ENCODE assay signal across 1 cellular context in the genomic region with DNA sequence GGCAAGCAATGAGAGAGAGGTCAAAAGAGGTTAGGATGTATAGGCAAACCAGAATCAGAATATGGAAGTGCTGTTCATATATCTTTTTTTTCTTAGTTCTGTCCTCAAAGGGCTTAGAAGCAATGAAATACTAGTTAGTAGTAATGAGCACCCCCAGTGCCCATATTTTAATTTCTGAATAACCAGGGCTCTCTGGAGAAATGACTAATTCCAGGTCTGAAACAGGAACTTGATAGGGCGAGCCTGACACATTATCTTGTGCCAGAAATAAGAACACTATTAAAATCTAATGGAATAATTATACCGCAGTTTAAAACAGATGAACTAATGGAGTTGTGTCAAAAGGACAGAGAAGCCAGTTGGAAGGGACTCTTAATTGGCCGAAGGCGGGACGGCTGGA.
TF ChIP-seq lines count a peak whose summit lies in the region.

No MANE protein-coding gene starts in this region.

TF ChIP-seq in HepG2, 621 proteins besides CTCF, POLR2A, EP300 and RAD21:
- TF ChIP-seq SETDB1 (CRISPR knock-in tag; IDR thresholded peaks at IDR 0.05; ENCODE audit: borderline replicate concordance) = no peak
- no peak for TF ChIP-seq ZNF230 (CRISPR knock-in tag; IDR thresholded peaks at IDR 0.05)
- TF ChIP-seq ZNF549 (CRISPR knock-in tag; IDR thresholded peaks at IDR 0.05) = no peak
- TF ChIP-seq, protein P1, sequence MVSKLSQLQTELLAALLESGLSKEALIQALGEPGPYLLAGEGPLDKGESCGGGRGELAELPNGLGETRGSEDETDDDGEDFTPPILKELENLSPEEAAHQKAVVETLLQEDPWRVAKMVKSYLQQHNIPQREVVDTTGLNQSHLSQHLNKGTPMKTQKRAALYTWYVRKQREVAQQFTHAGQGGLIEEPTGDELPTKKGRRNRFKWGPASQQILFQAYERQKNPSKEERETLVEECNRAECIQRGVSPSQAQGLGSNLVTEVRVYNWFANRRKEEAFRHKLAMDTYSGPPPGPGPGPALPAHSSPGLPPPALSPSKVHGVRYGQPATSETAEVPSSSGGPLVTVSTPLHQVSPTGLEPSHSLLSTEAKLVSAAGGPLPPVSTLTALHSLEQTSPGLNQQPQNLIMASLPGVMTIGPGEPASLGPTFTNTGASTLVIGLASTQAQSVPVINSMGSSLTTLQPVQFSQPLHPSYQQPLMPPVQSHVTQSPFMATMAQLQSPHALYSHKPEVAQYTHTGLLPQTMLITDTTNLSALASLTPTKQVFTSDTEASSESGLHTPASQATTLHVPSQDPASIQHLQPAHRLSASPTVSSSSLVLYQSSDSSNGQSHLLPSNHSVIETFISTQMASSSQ (IDR thresholded peaks at IDR 0.05; ENCODE audit: low read depth) = no peak
- TF ChIP-seq, protein P1 (CRISPR knock-in tag; IDR thresholded peaks at IDR 0.05; ENCODE audit: borderline replicate concordance) = no peak
- TF ChIP-seq ZNF3 (CRISPR knock-in tag; IDR thresholded peaks at IDR 0.05) = no peak
- TF ChIP-seq, protein P2, sequence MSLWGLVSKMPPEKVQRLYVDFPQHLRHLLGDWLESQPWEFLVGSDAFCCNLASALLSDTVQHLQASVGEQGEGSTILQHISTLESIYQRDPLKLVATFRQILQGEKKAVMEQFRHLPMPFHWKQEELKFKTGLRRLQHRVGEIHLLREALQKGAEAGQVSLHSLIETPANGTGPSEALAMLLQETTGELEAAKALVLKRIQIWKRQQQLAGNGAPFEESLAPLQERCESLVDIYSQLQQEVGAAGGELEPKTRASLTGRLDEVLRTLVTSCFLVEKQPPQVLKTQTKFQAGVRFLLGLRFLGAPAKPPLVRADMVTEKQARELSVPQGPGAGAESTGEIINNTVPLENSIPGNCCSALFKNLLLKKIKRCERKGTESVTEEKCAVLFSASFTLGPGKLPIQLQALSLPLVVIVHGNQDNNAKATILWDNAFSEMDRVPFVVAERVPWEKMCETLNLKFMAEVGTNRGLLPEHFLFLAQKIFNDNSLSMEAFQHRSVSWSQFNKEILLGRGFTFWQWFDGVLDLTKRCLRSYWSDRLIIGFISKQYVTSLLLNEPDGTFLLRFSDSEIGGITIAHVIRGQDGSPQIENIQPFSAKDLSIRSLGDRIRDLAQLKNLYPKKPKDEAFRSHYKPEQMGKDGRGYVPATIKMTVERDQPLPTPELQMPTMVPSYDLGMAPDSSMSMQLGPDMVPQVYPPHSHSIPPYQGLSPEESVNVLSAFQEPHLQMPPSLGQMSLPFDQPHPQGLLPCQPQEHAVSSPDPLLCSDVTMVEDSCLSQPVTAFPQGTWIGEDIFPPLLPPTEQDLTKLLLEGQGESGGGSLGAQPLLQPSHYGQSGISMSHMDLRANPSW (CRISPR knock-in tag; IDR thresholded peaks at IDR 0.05; ENCODE audit: borderline replicate concordance) = no peak
- no peak for TF ChIP-seq ZNF713 (CRISPR knock-in tag; IDR thresholded peaks at IDR 0.05)
- TF ChIP-seq, protein P3, sequence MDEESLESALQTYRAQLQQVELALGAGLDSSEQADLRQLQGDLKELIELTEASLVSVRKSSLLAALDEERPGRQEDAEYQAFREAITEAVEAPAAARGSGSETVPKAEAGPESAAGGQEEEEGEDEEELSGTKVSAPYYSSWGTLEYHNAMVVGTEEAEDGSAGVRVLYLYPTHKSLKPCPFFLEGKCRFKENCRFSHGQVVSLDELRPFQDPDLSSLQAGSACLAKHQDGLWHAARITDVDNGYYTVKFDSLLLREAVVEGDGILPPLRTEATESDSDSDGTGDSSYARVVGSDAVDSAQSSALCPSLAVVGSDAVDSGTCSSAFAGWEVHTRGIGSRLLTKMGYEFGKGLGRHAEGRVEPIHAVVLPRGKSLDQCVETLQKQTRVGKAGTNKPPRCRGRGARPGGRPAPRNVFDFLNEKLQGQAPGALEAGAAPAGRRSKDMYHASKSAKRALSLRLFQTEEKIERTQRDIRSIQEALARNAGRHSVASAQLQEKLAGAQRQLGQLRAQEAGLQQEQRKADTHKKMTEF (CRISPR knock-in tag; IDR thresholded peaks at IDR 0.05) = no peak
- TF ChIP-seq ZNF205 (CRISPR knock-in tag; IDR thresholded peaks at IDR 0.05) = no peak
- no peak for TF ChIP-seq RBAK (CRISPR knock-in tag; IDR thresholded peaks at IDR 0.05)
- no peak for TF ChIP-seq SIN3B (IDR thresholded peaks at IDR 0.05; ENCODE audit: low read length)
- TF ChIP-seq, protein P4, sequence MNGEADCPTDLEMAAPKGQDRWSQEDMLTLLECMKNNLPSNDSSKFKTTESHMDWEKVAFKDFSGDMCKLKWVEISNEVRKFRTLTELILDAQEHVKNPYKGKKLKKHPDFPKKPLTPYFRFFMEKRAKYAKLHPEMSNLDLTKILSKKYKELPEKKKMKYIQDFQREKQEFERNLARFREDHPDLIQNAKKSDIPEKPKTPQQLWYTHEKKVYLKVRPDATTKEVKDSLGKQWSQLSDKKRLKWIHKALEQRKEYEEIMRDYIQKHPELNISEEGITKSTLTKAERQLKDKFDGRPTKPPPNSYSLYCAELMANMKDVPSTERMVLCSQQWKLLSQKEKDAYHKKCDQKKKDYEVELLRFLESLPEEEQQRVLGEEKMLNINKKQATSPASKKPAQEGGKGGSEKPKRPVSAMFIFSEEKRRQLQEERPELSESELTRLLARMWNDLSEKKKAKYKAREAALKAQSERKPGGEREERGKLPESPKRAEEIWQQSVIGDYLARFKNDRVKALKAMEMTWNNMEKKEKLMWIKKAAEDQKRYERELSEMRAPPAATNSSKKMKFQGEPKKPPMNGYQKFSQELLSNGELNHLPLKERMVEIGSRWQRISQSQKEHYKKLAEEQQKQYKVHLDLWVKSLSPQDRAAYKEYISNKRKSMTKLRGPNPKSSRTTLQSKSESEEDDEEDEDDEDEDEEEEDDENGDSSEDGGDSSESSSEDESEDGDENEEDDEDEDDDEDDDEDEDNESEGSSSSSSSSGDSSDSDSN (CRISPR knock-in tag; IDR thresholded peaks at IDR 0.05) = no peak
- no peak for TF ChIP-seq TBP (CRISPR knock-in tag; IDR thresholded peaks at IDR 0.05)
- TF ChIP-seq NR2C2 (CRISPR knock-in tag; IDR thresholded peaks at IDR 0.05; ENCODE audit: borderline replicate concordance) = no peak
- no peak for TF ChIP-seq RFXANK (CRISPR knock-in tag; IDR thresholded peaks at IDR 0.05)
- TF ChIP-seq, protein P5, sequence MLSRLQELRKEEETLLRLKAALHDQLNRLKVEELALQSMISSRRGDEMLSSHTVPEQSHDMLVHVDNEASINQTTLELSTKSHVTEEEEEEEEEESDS (CRISPR knock-in tag; IDR thresholded peaks at IDR 0.05; ENCODE audit: borderline replicate concordance) = no peak
- no peak for TF ChIP-seq ZBTB42 (CRISPR knock-in tag; IDR thresholded peaks at IDR 0.05)
TF ChIP-seq in HepG2: peak in this region for 0.
